Comparison of ENCODE assay signal across 10 cellular contexts in the genomic region with DNA sequence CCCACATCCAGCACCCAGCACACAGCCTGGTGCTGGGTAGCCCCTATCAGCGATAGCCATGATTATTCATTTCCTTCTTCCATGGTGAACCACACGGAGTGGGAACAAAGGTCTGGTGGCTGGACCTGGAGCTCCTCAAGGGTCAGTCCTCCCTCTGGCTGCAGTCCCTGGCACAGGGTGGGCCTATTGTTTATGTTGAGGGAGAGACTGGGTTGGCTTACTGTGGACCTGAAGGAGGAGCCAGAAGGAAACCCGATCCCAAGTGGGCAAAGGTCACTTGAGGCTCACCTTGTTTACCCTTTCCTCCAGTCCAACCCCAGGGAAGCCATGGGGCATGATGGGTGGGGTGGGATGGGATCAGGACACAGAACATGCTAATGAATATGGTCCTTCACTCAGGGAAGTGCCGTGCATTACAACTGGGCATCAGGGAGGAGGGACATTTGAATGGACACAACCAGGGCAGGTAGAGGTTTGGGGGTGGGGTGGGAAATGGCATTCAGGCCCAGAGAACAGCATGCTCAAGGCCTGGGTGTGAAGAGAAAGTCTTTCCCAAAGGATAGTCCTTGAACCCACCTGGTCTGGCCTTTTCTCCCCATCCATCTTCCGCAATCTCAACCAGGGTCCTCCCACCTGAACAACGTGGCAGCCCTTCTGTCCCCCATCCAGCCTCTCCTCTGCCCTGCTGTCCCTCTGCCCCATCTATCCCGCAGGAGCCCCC. TPM values are rescaled to one million over a fixed set of nuclear protein-coding genes. Genes with fewer than 3 reads are reported as not detected.
DNase-seq lines count a peak whose midpoint lies in the region; ATAC-seq, FAIRE-seq and TF ChIP-seq lines count a peak whose summit lies in the region.
"Had no signal": no experiment of that assay in that cellular context is flagged by ENCODE, and none has a peak within 500 bp of the region (broad histone marks: within the 10 kb centered on the region; RNA-seq: fewer than 3 reads in every experiment).

No MANE protein-coding gene starts in this region.

- no peaks in the 10 kb centered on the region for H3K9me3 Mint-ChIP-seq in central memory CD8-positive, alpha-beta T cell
- H3K9me3 Mint-ChIP-seq in naive B cell = no peaks in the 10 kb centered on the region

- no peak for TF ChIP-seq CTCF in C4-2B (conservative IDR thresholded peaks at IDR 0.05)

- peak overlapping the region; percentile 84 for H3K4me3 Mint-ChIP-seq in central memory CD8-positive, alpha-beta T cell
- H3K4me3 Mint-ChIP-seq in naive B cell = peak overlapping the region; percentile 2 to 95 (median 88)

- H3K27ac ChIP-seq in C4-2B = peak overlapping the region; percentile 94

- H3K4me1 Mint-ChIP-seq in central memory CD8-positive, alpha-beta T cell = peaks cover 23% of the 10 kb centered on the region
- peaks cover 39 to 49% (median 47%) of the 10 kb centered on the region in 3 donors for H3K4me1 Mint-ChIP-seq in naive B cell

- ATAC-seq in central memory CD8-positive, alpha-beta T cell (replicated peaks; ENCODE audit: extremely low read depth, poor library complexity, severe bottlenecking) = no peak
- ATAC-seq in naive B cell (ENCODE audit: low read depth in 2 of 2) = no peak

- peaks cover 15% of the 10 kb centered on the region for H3K36me3 Mint-ChIP-seq in central memory CD8-positive, alpha-beta T cell (ENCODE audit: insufficient read depth)
- no peaks in the 10 kb centered on the region for H3K36me3 Mint-ChIP-seq in naive B cell

- H3K27me3 Mint-ChIP-seq in central memory CD8-positive, alpha-beta T cell = peaks cover 17% of the 10 kb centered on the region
- H3K27me3 Mint-ChIP-seq in naive B cell = peaks cover 4 to 23% (median 10%) of the 10 kb centered on the region in 3 donors

- DNase-seq in HT-29 (ENCODE audit: low spot score) (peak; percentile 65), naive B cell (no peak), GM12891 (ENCODE audit: insufficient read length, low spot score) (no peak), SIG-M5 treated with dmso at 0.1 percent for 504 hours (lab: John Stamatoyannopoulos, UW; ENCODE audit: unreplicated experiment) (no peak), NCI-H345 treated with DMSO at 0.1 percent for 48 hours (lab: John Stamatoyannopoulos, UW; ENCODE audit: unreplicated experiment) (no peak), putamen (ENCODE audit: low spot score) (no peak)
- DNase-seq in central memory CD8-positive, alpha-beta T cell (ENCODE audit: low spot score in 2 of 2) = no peak
- DNase-seq: activated CD4-positive, CD25-positive, alpha-beta regulatory T cell treated with anti-CD3 and anti-CD28 coated beads, Interleukin-2, amount 50 U/mL, for 72 hours had no signal

- peak overlapping the region; percentile 75 for H3K27ac Mint-ChIP-seq in central memory CD8-positive, alpha-beta T cell (ENCODE audit: low read depth)
- peak overlapping the region in 4 of 6 donors; percentile 30 to 95 (median 80) for H3K27ac Mint-ChIP-seq in naive B cell

- FAIRE-seq in GM12891 (lab: Jason Lieb, UNC) = no peak
- FAIRE-seq: bronchial epithelial cell had no signal

- no peak for TF ChIP-seq POLR2A in GM12891 (IDR thresholded peaks at IDR 0.05; ENCODE audit: low read depth, low read length)

TF ChIP-seq in GM12891, 5 proteins besides CTCF, POLR2A, EP300 and RAD21:
- TF ChIP-seq TAF1 (IDR thresholded peaks at IDR 0.05; ENCODE audit: low read depth, low read length) (no peak), POU2F2 (IDR thresholded peaks at IDR 0.05; ENCODE audit: low read depth, low read length) (no peak)

RNA-seq across cellular contexts. Expression of a gene that starts 1.4 kb away (rescaled TPM):
- 5.2 and 5.9 TPM in 2 replicates for total RNA-seq in HT-29 (2014; rRNA removed; shearing (Covaris generic))
- 10 to 100 TPM; 22.2 to 53.0 (median 31.6) TPM for polyA plus RNA-seq in naive B cell (ENCODE audit: low read depth in 6 of 6)
- 47.7 TPM for polyA plus RNA-seq in GM12891 (2012; ENCODE audit: low read depth, missing spikeins)

RNA-seq across cellular contexts. Expression of a gene that starts 29.3 kb away (rescaled TPM):
- total RNA-seq in HT-29 (2014; rRNA removed; shearing (Covaris generic)) = 10.6 and 12.0 TPM in 2 replicates
- polyA plus RNA-seq in naive B cell (ENCODE audit: low read depth in 6 of 6) = 10 to 100 TPM; 16.9 to 26.7 (median 22.5) TPM
- polyA plus RNA-seq in GM12891 (2012; ENCODE audit: low read depth, missing spikeins) = 20.5 TPM
